Comparison of ENCODE assay signal across 10 cellular contexts in genomic region chr12:27226319-27226984, GRCh38. TPM values are rescaled to one million over a fixed set of nuclear protein-coding genes. Genes with fewer than 3 reads are reported as not detected.
DNase-seq lines count a peak whose midpoint lies in the region; ATAC-seq, FAIRE-seq and TF ChIP-seq lines count a peak whose summit lies in the region.
"Had no signal": no experiment of that assay in that cellular context is flagged by ENCODE, and none has a peak within 500 bp of the region (broad histone marks: within the 10 kb centered on the region; RNA-seq: fewer than 3 reads in every experiment).

No MANE protein-coding gene starts in this region.

- FAIRE-seq in urothelium cell line (lab: Jason Lieb, UNC) = no peak

- ATAC-seq in SK-N-SH treated with all-trans-retinoic acid at 6 μM for 48 hours (no peak), GM21717 (IDR thresholded peaks at IDR 0.05; ENCODE audit: unreplicated experiment) (no peak)
- ATAC-seq: T-helper 17 cell had no signal

- H3K9ac ChIP-seq in SK-N-SH = no peak overlapping the region

- no peak for TF ChIP-seq EP300 in SK-N-SH (IDR thresholded peaks at IDR 0.05; ENCODE audit: borderline replicate concordance in 1 of 2, low read depth in 1 of 2, low read length in 1 of 2)

- no peaks in the 10 kb centered on the region for H4K20me1 ChIP-seq in SK-N-SH (ENCODE audit: insufficient read depth)

- no peaks in the 10 kb centered on the region for H3F3A ChIP-seq in SK-N-SH (replicated peaks; ENCODE audit: insufficient read depth)

- 0 out of 2 replicates have a peak overlapping the region, but pooled peaks have one; percentile 6 for H2AFZ ChIP-seq in SK-N-SH (ENCODE audit: low read depth)

- no peaks in the 10 kb centered on the region for H3K9me2 ChIP-seq in SK-N-SH

- no peaks in the 10 kb centered on the region for H3K79me2 ChIP-seq in SK-N-SH (ENCODE audit: insufficient read depth)

- POLR2A ChIA-PET in SK-N-SH (lab: Yijun Ruan, JAX) = no interaction called here

- DNase-seq in SK-N-SH (no peak), dermis microvascular lymphatic vessel endothelial cell (ENCODE audit: low read depth in 2 of 2) (peak; percentile 43 to 47), urothelium cell line (ENCODE audit: low spot score) (peak; percentile 24), AG08396 (ENCODE audit: low spot score) (no peak), NCI-H1092 treated with DMSO at 0.1 percent for 48 hours (lab: John Stamatoyannopoulos, UW) (no peak)
- DNase-seq: NCI-H526 treated with DMSO at 0.1 percent for 48 hours, T-helper 17 cell had no signal

- CTCF ChIA-PET in SK-N-SH (lab: Yijun Ruan, JAX) = no interaction called here

- H3K4me2 ChIP-seq in SK-N-SH = no peak overlapping the region

- TF ChIP-seq CTCF in SK-N-SH (IDR thresholded peaks at IDR 0.05) = no peak

- no peak overlapping the region for H3K4me3 ChIP-seq in SK-N-SH (ENCODE audit: low read depth in 2 of 2, low read length in 1 of 2)
- no peak overlapping the region for H3K4me3 ChIP-seq in mesodermal cell (ENCODE audit: extremely low read depth, insufficient read depth, low read length, poor library complexity, severe bottlenecking)

- H3K27me3 ChIP-seq in SK-N-SH (ENCODE audit: insufficient read depth) = no peaks in the 10 kb centered on the region

- H3K9me3 ChIP-seq in SK-N-SH = no peaks in the 10 kb centered on the region
- no peaks in the 10 kb centered on the region for H3K9me3 ChIP-seq in mesodermal cell (ENCODE audit: control insufficient read depth, low read length)

- H3K4me1 ChIP-seq in SK-N-SH (ENCODE audit: control insufficient read depth in 1 of 2, insufficient read depth in 2 of 2, low read depth in 1 of 2, low read length in 1 of 2) (no peaks in the 10 kb centered on the region), mesodermal cell (ENCODE audit: control insufficient read depth, insufficient read depth, low read length, poor library complexity, severe bottlenecking) (no peaks in the 10 kb centered on the region)

- H3K36me3 ChIP-seq in SK-N-SH (replicated peaks in 1 of 2; ENCODE audit: control insufficient read depth in 1 of 2, insufficient read depth in 2 of 2, low read length in 1 of 2) = no peaks in the 10 kb centered on the region
- H3K36me3 ChIP-seq in mesodermal cell (ENCODE audit: control insufficient read depth, insufficient read depth, low read length) = no peaks in the 10 kb centered on the region

- H3K27ac ChIP-seq in SK-N-SH (ENCODE audit: low read depth in 2 of 2, low read length in 1 of 2) (no peak overlapping the region), mesodermal cell (ENCODE audit: low read depth, low read length, severe bottlenecking) (peak overlapping the region; percentile 30)

- 62% methylated on average over 5 of the region's 5 CpGs for WGBS in SK-N-SH (ENCODE audit: low lambda C conversion rate)
- WGBS in mesodermal cell (ENCODE audit: insufficient coverage in 2 of 2), 2 experiments = 70 to 85% methylated on average over 4 to 5 of the region's 5 CpGs

- no peak for TF ChIP-seq RAD21 in SK-N-SH (IDR thresholded peaks at IDR 0.05; ENCODE audit: low read length)

TF ChIP-seq in SK-N-SH, 30 proteins besides CTCF, POLR2A, EP300 and RAD21 (continues in another document):
- TF ChIP-seq NRF1 (IDR thresholded peaks at IDR 0.05; ENCODE audit: low read depth, low read length) (no peak), EZH2phosphoT487 (IDR thresholded peaks at IDR 0.05; ENCODE audit: borderline replicate concordance, low read depth) (no peak), FOSL2 (IDR thresholded peaks at IDR 0.05; ENCODE audit: borderline replicate concordance, low read depth) (no peak), YY1 (IDR thresholded peaks at IDR 0.05; ENCODE audit: low read depth) (no peak), MAX (IDR thresholded peaks at IDR 0.05; ENCODE audit: low read depth) (no peak), RFX5 (IDR thresholded peaks at IDR 0.05; ENCODE audit: low read length) (no peak), PBX3 (IDR thresholded peaks at IDR 0.05) (no peak), SIN3A (IDR thresholded peaks at IDR 0.05; ENCODE audit: borderline replicate concordance, low read depth, low read length) (no peak), FOXM1 (IDR thresholded peaks at IDR 0.05; ENCODE audit: low read depth) (no peak), TCF12 (IDR thresholded peaks at IDR 0.05) (no peak), MXI1 (IDR thresholded peaks at IDR 0.05; ENCODE audit: low read depth, low read length) (no peak), TEAD4 (IDR thresholded peaks at IDR 0.05; ENCODE audit: borderline replicate concordance, insufficient read depth) (no peak), ELF1 (IDR thresholded peaks at IDR 0.05) (no peak)

TF ChIP-seq in SK-N-SH treated with all-trans-retinoic acid at 6 μM for 48 hours, 23 proteins besides CTCF, POLR2A, EP300 and RAD21:
- no peak for TF ChIP-seq TOX (CRISPR knock-in tag; IDR thresholded peaks at IDR 0.05; ENCODE audit: borderline replicate concordance)
- no peak for TF ChIP-seq ZFP3 (CRISPR knock-in tag; IDR thresholded peaks at IDR 0.05)
- no peak for TF ChIP-seq POU6F1 (CRISPR knock-in tag; IDR thresholded peaks at IDR 0.05; ENCODE audit: borderline replicate concordance, low read depth)
- no peak for TF ChIP-seq ZC3H10 (CRISPR knock-in tag; IDR thresholded peaks at IDR 0.05)
- no peak for TF ChIP-seq BACH2 (CRISPR knock-in tag; IDR thresholded peaks at IDR 0.05; ENCODE audit: borderline replicate concordance)
- no peak for TF ChIP-seq ZNF8 (CRISPR knock-in tag; IDR thresholded peaks at IDR 0.05)
- no peak for TF ChIP-seq ZNF565 (CRISPR knock-in tag; conservative IDR thresholded peaks at IDR 0.05; ENCODE audit: low read depth)
- no peak for TF ChIP-seq SNAI2 (CRISPR knock-in tag; IDR thresholded peaks at IDR 0.05)
- no peak for TF ChIP-seq ARNTL (CRISPR knock-in tag; IDR thresholded peaks at IDR 0.05; ENCODE audit: borderline replicate concordance, low read depth)
- no peak for TF ChIP-seq PPARA (CRISPR knock-in tag; IDR thresholded peaks at IDR 0.05; ENCODE audit: borderline replicate concordance)
- TF ChIP-seq ISL1 (CRISPR knock-in tag; IDR thresholded peaks at IDR 0.05) = no peak
- TF ChIP-seq GLIS3 (CRISPR knock-in tag; IDR thresholded peaks at IDR 0.05) = no peak
- no peak for TF ChIP-seq CSDC2 (CRISPR knock-in tag; IDR thresholded peaks at IDR 0.05)
- TF ChIP-seq, protein P1, sequence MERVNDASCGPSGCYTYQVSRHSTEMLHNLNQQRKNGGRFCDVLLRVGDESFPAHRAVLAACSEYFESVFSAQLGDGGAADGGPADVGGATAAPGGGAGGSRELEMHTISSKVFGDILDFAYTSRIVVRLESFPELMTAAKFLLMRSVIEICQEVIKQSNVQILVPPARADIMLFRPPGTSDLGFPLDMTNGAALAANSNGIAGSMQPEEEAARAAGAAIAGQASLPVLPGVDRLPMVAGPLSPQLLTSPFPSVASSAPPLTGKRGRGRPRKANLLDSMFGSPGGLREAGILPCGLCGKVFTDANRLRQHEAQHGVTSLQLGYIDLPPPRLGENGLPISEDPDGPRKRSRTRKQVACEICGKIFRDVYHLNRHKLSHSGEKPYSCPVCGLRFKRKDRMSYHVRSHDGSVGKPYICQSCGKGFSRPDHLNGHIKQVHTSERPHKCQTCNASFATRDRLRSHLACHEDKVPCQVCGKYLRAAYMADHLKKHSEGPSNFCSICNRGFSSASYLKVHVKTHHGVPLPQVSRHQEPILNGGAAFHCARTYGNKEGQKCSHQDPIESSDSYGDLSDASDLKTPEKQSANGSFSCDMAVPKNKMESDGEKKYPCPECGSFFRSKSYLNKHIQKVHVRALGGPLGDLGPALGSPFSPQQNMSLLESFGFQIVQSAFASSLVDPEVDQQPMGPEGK (CRISPR knock-in tag; IDR thresholded peaks at IDR 0.05; ENCODE audit: borderline replicate concordance) = no peak
- TF ChIP-seq, protein P2, sequence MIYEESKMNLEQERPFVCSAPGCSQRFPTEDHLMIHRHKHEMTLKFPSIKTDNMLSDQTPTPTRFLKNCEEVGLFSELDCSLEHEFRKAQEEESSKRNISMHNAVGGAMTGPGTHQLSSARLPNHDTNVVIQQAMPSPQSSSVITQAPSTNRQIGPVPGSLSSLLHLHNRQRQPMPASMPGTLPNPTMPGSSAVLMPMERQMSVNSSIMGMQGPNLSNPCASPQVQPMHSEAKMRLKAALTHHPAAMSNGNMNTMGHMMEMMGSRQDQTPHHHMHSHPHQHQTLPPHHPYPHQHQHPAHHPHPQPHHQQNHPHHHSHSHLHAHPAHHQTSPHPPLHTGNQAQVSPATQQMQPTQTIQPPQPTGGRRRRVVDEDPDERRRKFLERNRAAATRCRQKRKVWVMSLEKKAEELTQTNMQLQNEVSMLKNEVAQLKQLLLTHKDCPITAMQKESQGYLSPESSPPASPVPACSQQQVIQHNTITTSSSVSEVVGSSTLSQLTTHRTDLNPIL (CRISPR knock-in tag; IDR thresholded peaks at IDR 0.05; ENCODE audit: low read depth) = no peak
TF ChIP-seq in SK-N-SH treated with all-trans-retinoic acid at 6 μM for 48 hours: peak in this region for 0.

RNA-seq across cellular contexts. Expression of gene STK38L, which starts 17.6 kb away (rescaled TPM):
- polyA plus RNA-seq in SK-N-SH (2012; rRNA removed) = 4.7 and 5.7 TPM in 2 replicates
- polyA plus RNA-seq in SK-N-SH (2012; cell fraction: cytosol; rRNA removed) = 6.7 and 9.2 TPM in 2 replicates
- 4.0 and 9.3 TPM in 2 replicates for polyA plus RNA-seq in SK-N-SH (2012; cell fraction: nucleus; rRNA removed)
- 49.2 and 51.7 TPM in 2 replicates for total RNA-seq in dermis microvascular lymphatic vessel endothelial cell
- polyA plus RNA-seq in mesodermal cell (2013, experiment 1 of 2) = 39.6 TPM
- polyA plus RNA-seq in mesodermal cell (2013, experiment 2 of 2) = 29.8 TPM

Comparison
In these comparisons a context has a peak if more than half of its experiments do, and no peak if none do; other contexts are left out.
1. DNase-seq: peak in dermis microvascular lymphatic vessel endothelial cell (2 of 2) and urothelium cell line (single experiment); none in SK-N-SH (single experiment), AG08396 (single experiment) and NCI-H1092 treated with DMSO at 0.1 percent for 48 hours (single experiment).